ENCODE assay signal across 14 cellular contexts in the genomic region with DNA sequence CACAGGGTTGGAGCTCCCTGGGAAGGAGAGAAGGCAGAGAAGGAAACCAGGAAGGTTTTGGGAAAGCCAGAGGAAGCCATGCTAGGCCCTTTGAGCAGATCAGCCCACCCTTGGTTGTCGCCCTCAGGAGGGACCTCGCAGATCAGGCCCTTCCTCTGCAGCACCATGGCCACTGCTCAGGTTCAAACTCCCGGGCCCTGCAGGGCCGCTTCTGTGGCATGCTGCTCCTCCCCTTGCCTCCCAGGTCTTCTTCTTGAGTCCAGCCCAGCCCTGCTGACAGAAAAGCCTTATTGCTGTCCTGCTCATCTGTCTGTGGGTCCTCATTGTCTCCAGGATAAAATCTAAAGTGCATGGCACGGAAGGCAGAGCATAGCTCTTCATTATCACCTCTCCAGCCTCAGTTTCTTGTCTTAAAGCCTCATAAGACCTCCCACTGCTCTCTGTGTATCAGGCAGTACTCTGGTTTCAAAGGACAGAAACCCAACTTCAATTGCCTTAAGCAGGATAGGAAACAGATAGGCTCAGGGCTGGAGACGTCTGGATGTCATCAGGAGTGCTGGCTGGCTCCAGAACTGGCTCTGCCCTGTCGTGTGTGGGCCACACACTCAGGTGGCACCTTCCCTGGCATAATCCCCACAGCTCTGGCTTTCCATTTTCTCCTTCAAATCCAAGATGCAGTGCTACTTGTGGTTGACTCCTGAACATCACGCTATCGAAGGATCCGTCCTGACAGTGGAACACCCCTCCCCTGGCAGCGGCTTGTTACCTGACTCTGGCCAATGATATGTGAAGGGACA.
"Had no signal": no experiment of that assay in that cellular context is flagged by ENCODE, and none has a peak within 500 bp of the region (broad histone marks: within the 10 kb centered on the region; RNA-seq: fewer than 3 reads in every experiment).

No MANE protein-coding gene starts in this region.

- ATAC-seq: activated CD8-positive, alpha-beta T cell treated with anti-CD3 and anti-CD28 coated beads, Interleukin-2, amount 10 ng/mL, durations not matched to agents 7 days and 5 days; body of pancreas; left ventricle myocardium superior; naive thymus-derived CD4-positive, alpha-beta T cell; upper lobe of right lung had no signal

- H3K9me3 Mint-ChIP-seq: activated CD4-positive, alpha-beta T cell treated with anti-CD3 and anti-CD28 coated beads, Interleukin-2, amount 10 ng/mL, durations not matched to agents 7 days and 5 days; activated naive CD8-positive, alpha-beta T cell treated with anti-CD3 and anti-CD28 coated beads, Interleukin-2, amount 10 ng/mL, durations not matched to agents 7 days and 5 days; memory B cell; naive thymus-derived CD4-positive, alpha-beta T cell had no signal

- DNase-seq: activated CD4-positive, alpha-beta T cell treated with anti-CD3 and anti-CD28 coated beads, Interleukin-2, amount 10 ng/mL, durations not matched to agents 7 days and 5 days; activated CD8-positive, alpha-beta T cell treated with anti-CD3 and anti-CD28 coated beads, Interleukin-2, amount 10 ng/mL, durations not matched to agents 7 days and 5 days; activated naive CD8-positive, alpha-beta T cell treated with anti-CD3 and anti-CD28 coated beads, Interleukin-2, amount 10 ng/mL, durations not matched to agents 7 days and 5 days; caudate nucleus; erythroblast; kidney glomerular epithelial cell; left ventricle myocardium superior; naive thymus-derived CD4-positive, alpha-beta T cell; nucleus accumbens; SHP77 treated with DMSO at 0.1 percent for 48 hours; testis; upper lobe of right lung had no signal

- H3K4me1 ChIP-seq: testis, upper lobe of right lung had no signal

- H3K27me3 Mint-ChIP-seq: activated CD4-positive, alpha-beta T cell treated with anti-CD3 and anti-CD28 coated beads, Interleukin-2, amount 10 ng/mL, durations not matched to agents 7 days and 5 days; activated naive CD8-positive, alpha-beta T cell treated with anti-CD3 and anti-CD28 coated beads, Interleukin-2, amount 10 ng/mL, durations not matched to agents 7 days and 5 days; memory B cell; naive thymus-derived CD4-positive, alpha-beta T cell had no signal

- H3K4me3 Mint-ChIP-seq: activated CD4-positive, alpha-beta T cell treated with anti-CD3 and anti-CD28 coated beads, Interleukin-2, amount 10 ng/mL, durations not matched to agents 7 days and 5 days; activated CD8-positive, alpha-beta T cell treated with anti-CD3 and anti-CD28 coated beads, Interleukin-2, amount 10 ng/mL, durations not matched to agents 7 days and 5 days; activated naive CD8-positive, alpha-beta T cell treated with anti-CD3 and anti-CD28 coated beads, Interleukin-2, amount 10 ng/mL, durations not matched to agents 7 days and 5 days; memory B cell; naive thymus-derived CD4-positive, alpha-beta T cell had no signal

- H3K36me3 ChIP-seq: upper lobe of right lung had no signal

- H3K27ac ChIP-seq: body of pancreas, testis, upper lobe of right lung had no signal

- H3K27me3 ChIP-seq: body of pancreas, testis, upper lobe of right lung had no signal

- H3K4me1 Mint-ChIP-seq: activated CD4-positive, alpha-beta T cell treated with anti-CD3 and anti-CD28 coated beads, Interleukin-2, amount 10 ng/mL, durations not matched to agents 7 days and 5 days; memory B cell had no signal

- H3K27ac Mint-ChIP-seq: activated CD4-positive, alpha-beta T cell treated with anti-CD3 and anti-CD28 coated beads, Interleukin-2, amount 10 ng/mL, durations not matched to agents 7 days and 5 days; activated CD8-positive, alpha-beta T cell treated with anti-CD3 and anti-CD28 coated beads, Interleukin-2, amount 10 ng/mL, durations not matched to agents 7 days and 5 days; activated naive CD8-positive, alpha-beta T cell treated with anti-CD3 and anti-CD28 coated beads, Interleukin-2, amount 10 ng/mL, durations not matched to agents 7 days and 5 days; memory B cell had no signal

- H3K4me3 ChIP-seq: body of pancreas, testis, upper lobe of right lung had no signal

- H3K9me3 ChIP-seq: body of pancreas, testis, upper lobe of right lung had no signal
